Comparison of ENCODE assay signal across 21 cellular contexts in the genomic region with DNA sequence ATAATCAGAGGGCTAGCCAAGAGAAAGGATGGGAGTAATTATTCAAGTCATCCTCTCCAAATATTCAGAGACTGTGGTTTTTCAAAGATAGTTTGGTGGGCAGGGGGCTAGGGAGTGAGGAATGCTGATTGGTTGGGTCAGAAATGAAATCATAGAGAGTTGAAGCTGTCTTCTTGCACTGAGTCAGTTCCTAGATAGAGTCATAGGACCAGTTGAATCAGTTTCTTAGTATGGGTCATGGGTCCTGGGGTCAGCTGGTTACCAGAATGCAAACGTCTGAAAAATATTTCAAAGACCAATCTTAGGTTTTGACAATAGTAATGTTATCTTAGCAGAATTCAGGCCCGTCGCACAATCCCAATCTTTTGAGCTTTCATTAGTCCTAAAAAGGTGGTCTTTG.
A peak's percentile ranks its signal among the peaks of the same experiment; 100 is the strongest.
DNase-seq lines count a peak whose midpoint lies in the region; ATAC-seq lines count a peak whose summit lies in the region.
"Had no signal": no experiment of that assay in that cellular context is flagged by ENCODE, and none has a peak within 500 bp of the region (broad histone marks: within the 10 kb centered on the region; RNA-seq: fewer than 3 reads in every experiment).

No MANE protein-coding gene starts in this region.

- H3K23ac ChIP-seq in mesendoderm (ENCODE audit: low read length), result no peak overlapping the region

- H2BK5ac ChIP-seq in mesendoderm (ENCODE audit: low read length), result no peak overlapping the region

- H3K4me3 Mint-ChIP-seq in activated naive CD8-positive, alpha-beta T cell treated with anti-CD3 and anti-CD28 coated beads, Interleukin-2, amount 50 U/mL, for 24 hours, result no peak overlapping the region
- H3K4me3 Mint-ChIP-seq in activated naive CD8-positive, alpha-beta T cell treated with anti-CD3 and anti-CD28 coated beads for 36 hours, result no peak overlapping the region
- H3K4me3 Mint-ChIP-seq in activated T-helper 17 cell treated with anti-CD3 and anti-CD28 coated beads, Interleukin-2, amount 50 U/mL, for 72 hours, result no peak overlapping the region
- no peak overlapping the region for H3K4me3 Mint-ChIP-seq in CD4-positive, alpha-beta memory T cell
- H3K4me3 Mint-ChIP-seq: B cell; CD4-positive, CD25-positive, alpha-beta regulatory T cell; CD8-positive, alpha-beta memory T cell; HFFc6 had no signal

- DNase-seq in activated naive CD8-positive, alpha-beta T cell treated with anti-CD3 and anti-CD28 coated beads, Interleukin-2, amount 50 U/mL, for 24 hours, result no peak
- no peak for DNase-seq in activated naive CD8-positive, alpha-beta T cell treated with anti-CD3 and anti-CD28 coated beads for 36 hours
- DNase-seq in mesendoderm (no peak), NCI-H1092 treated with DMSO at 0.1 percent for 48 hours (lab: John Stamatoyannopoulos, UW) (no peak), inferior parietal cortex (ENCODE audit: extremely low spot score) (no peak)
- no peak for DNase-seq in CD4-positive, alpha-beta memory T cell
- DNase-seq: CD4-positive, CD25-positive, alpha-beta regulatory T cell; CD8-positive, alpha-beta memory T cell; DMS 273 treated with DMSO at 0.1 percent for 48 hours; DMS79; EL; GDM1; GM23248; HFFc6 had no signal

- H3K27ac Mint-ChIP-seq in activated naive CD8-positive, alpha-beta T cell treated with anti-CD3 and anti-CD28 coated beads, Interleukin-2, amount 50 U/mL, for 24 hours, result no peak overlapping the region
- H3K27ac Mint-ChIP-seq in activated naive CD8-positive, alpha-beta T cell treated with anti-CD3 and anti-CD28 coated beads for 36 hours, result no peak overlapping the region
- no peak overlapping the region for H3K27ac Mint-ChIP-seq in activated T-helper 17 cell treated with anti-CD3 and anti-CD28 coated beads, Interleukin-2, amount 50 U/mL, for 72 hours
- no peak overlapping the region for H3K27ac Mint-ChIP-seq in CD4-positive, alpha-beta memory T cell
- H3K27ac Mint-ChIP-seq: B cell; CD4-positive, CD25-positive, alpha-beta regulatory T cell; CD8-positive, alpha-beta memory T cell; HFFc6 had no signal

- H3K4me1 Mint-ChIP-seq in activated naive CD8-positive, alpha-beta T cell treated with anti-CD3 and anti-CD28 coated beads, Interleukin-2, amount 50 U/mL, for 24 hours, result peaks cover 7% of the 10 kb centered on the region
- peaks cover 5% of the 10 kb centered on the region for H3K4me1 Mint-ChIP-seq in activated naive CD8-positive, alpha-beta T cell treated with anti-CD3 and anti-CD28 coated beads for 36 hours
- no peaks in the 10 kb centered on the region for H3K4me1 Mint-ChIP-seq in activated T-helper 17 cell treated with anti-CD3 and anti-CD28 coated beads, Interleukin-2, amount 50 U/mL, for 72 hours
- no peaks in the 10 kb centered on the region for H3K4me1 Mint-ChIP-seq in CD4-positive, alpha-beta memory T cell
- H3K4me1 Mint-ChIP-seq: B cell; CD4-positive, CD25-positive, alpha-beta regulatory T cell; CD8-positive, alpha-beta memory T cell had no signal

- no peak overlapping the region for H3K18ac ChIP-seq in mesendoderm (ENCODE audit: low read length)

- no CpG with 5 or more reads among the region's 3 CpGs for WGBS in mesendoderm (ENCODE audit: extremely low coverage, insufficient coverage, low lambda C conversion rate)

- intact Hi-C loops in CD4-positive, alpha-beta memory T cell (cut with micrococcal nuclease), result no loop called here

- no peak overlapping the region for H3K9ac ChIP-seq in mesendoderm (ENCODE audit: low read length)
- H3K9ac ChIP-seq: BLaER1, GM23248 had no signal

- H2BK15ac ChIP-seq in mesendoderm (replicated peaks; ENCODE audit: low read depth), result peak overlapping the region; percentile 60

- peaks cover 5% of the 10 kb centered on the region for H3K27me3 Mint-ChIP-seq in activated naive CD8-positive, alpha-beta T cell treated with anti-CD3 and anti-CD28 coated beads, Interleukin-2, amount 50 U/mL, for 24 hours
- no peaks in the 10 kb centered on the region for H3K27me3 Mint-ChIP-seq in activated naive CD8-positive, alpha-beta T cell treated with anti-CD3 and anti-CD28 coated beads for 36 hours
- peaks cover 4% of the 10 kb centered on the region for H3K27me3 Mint-ChIP-seq in activated T-helper 17 cell treated with anti-CD3 and anti-CD28 coated beads, Interleukin-2, amount 50 U/mL, for 72 hours
- H3K27me3 Mint-ChIP-seq in CD4-positive, alpha-beta memory T cell, result peaks cover 2 to 6% of the 10 kb centered on the region in 2 donors
- H3K27me3 Mint-ChIP-seq: CD8-positive, alpha-beta memory T cell had no signal

- no peak overlapping the region for H3K56ac ChIP-seq in mesendoderm (ENCODE audit: low read length)

- H3K36me3 ChIP-seq in mesendoderm (ENCODE audit: control insufficient read depth, insufficient read depth, low read length), result no peaks in the 10 kb centered on the region
- no peaks in the 10 kb centered on the region for H3K36me3 ChIP-seq in CD4-positive, alpha-beta memory T cell (ENCODE audit: insufficient read depth, low read length)
- H3K36me3 ChIP-seq: BLaER1, HAP-1 had no signal

- peaks cover 2% of the 10 kb centered on the region for H3K4me1 ChIP-seq in mesendoderm (ENCODE audit: control insufficient read depth, low read depth, low read length)
- no peaks in the 10 kb centered on the region for H3K4me1 ChIP-seq in CD4-positive, alpha-beta memory T cell (ENCODE audit: insufficient read depth, low read length)
- H3K4me1 ChIP-seq: BLaER1, HAP-1 had no signal

- H3K4me2 ChIP-seq in mesendoderm (ENCODE audit: low read length), result no peak overlapping the region
- H3K4me2 ChIP-seq: BLaER1 had no signal

- no peak overlapping the region for H2AK5ac ChIP-seq in mesendoderm (ENCODE audit: low read length)

- peak overlapping the region; percentile 6 for H3K4me3 ChIP-seq in mesendoderm (ENCODE audit: low read length)
- H3K4me3 ChIP-seq in CD4-positive, alpha-beta memory T cell (ENCODE audit: low read length in 2 of 2), result no peak overlapping the region
- H3K4me3 ChIP-seq: BLaER1, GM12878, GM23248, HAP-1 had no signal

- no peaks in the 10 kb centered on the region for H3K79me2 ChIP-seq in mesendoderm (ENCODE audit: control insufficient read depth, insufficient read depth, low read length)

- peak overlapping the region; percentile 43 for H3K4ac ChIP-seq in mesendoderm (ENCODE audit: low read depth, low read length)

- H3K79me1 ChIP-seq in mesendoderm (ENCODE audit: low read length), result no peaks in the 10 kb centered on the region

- H3K27ac ChIP-seq in mesendoderm (ENCODE audit: low read depth, low read length), result no peak overlapping the region
- H3K27ac ChIP-seq in CD4-positive, alpha-beta memory T cell (ENCODE audit: low read depth, low read length), result no peak overlapping the region
- H3K27ac ChIP-seq: 22Rv1, BLaER1, C4-2B, GM23248 had no signal

- CTCF ChIA-PET in CD4-positive, alpha-beta memory T cell (lab: Charles Lee; ENCODE audit: partially characterized antibody), result interaction anchor here (0.6 kb wide), 1 partner anchor 112 kb away, joined by 3 read pairs; no protein-coding TSS in a partner anchor

- ATAC-seq in activated naive CD8-positive, alpha-beta T cell treated with anti-CD3 and anti-CD28 coated beads, Interleukin-2, amount 50 U/mL, for 24 hours, result peak; percentile 10
- peak; percentile 57 for ATAC-seq in activated T-helper 17 cell treated with anti-CD3 and anti-CD28 coated beads, Interleukin-2, amount 50 U/mL, for 72 hours (replicated peaks)
- ATAC-seq: GM12878 had no signal

- no peaks in the 10 kb centered on the region for H3K9me3 Mint-ChIP-seq in activated naive CD8-positive, alpha-beta T cell treated with anti-CD3 and anti-CD28 coated beads, Interleukin-2, amount 50 U/mL, for 24 hours
- H3K9me3 Mint-ChIP-seq in activated naive CD8-positive, alpha-beta T cell treated with anti-CD3 and anti-CD28 coated beads for 36 hours, result no peaks in the 10 kb centered on the region
- no peaks in the 10 kb centered on the region for H3K9me3 Mint-ChIP-seq in activated T-helper 17 cell treated with anti-CD3 and anti-CD28 coated beads, Interleukin-2, amount 50 U/mL, for 72 hours
- peaks cover 0 to 3% (median 0%) of the 10 kb centered on the region in 8 donors for H3K9me3 Mint-ChIP-seq in CD4-positive, alpha-beta memory T cell
- H3K9me3 Mint-ChIP-seq: CD8-positive, alpha-beta memory T cell; HFFc6 had no signal

- H3K36me3 Mint-ChIP-seq in activated naive CD8-positive, alpha-beta T cell treated with anti-CD3 and anti-CD28 coated beads, Interleukin-2, amount 50 U/mL, for 24 hours (ENCODE audit: low read depth), result no peaks in the 10 kb centered on the region
- no peaks in the 10 kb centered on the region for H3K36me3 Mint-ChIP-seq in activated naive CD8-positive, alpha-beta T cell treated with anti-CD3 and anti-CD28 coated beads for 36 hours
- H3K36me3 Mint-ChIP-seq in activated T-helper 17 cell treated with anti-CD3 and anti-CD28 coated beads, Interleukin-2, amount 50 U/mL, for 72 hours (ENCODE audit: low read depth), result no peaks in the 10 kb centered on the region
- H3K36me3 Mint-ChIP-seq in CD4-positive, alpha-beta memory T cell, result no peaks in the 10 kb centered on the region
- H3K36me3 Mint-ChIP-seq: CD4-positive, CD25-positive, alpha-beta regulatory T cell; CD8-positive, alpha-beta memory T cell had no signal

- H4K8ac ChIP-seq in mesendoderm (ENCODE audit: low read depth, low read length), result no peak overlapping the region

- no peaks in the 10 kb centered on the region for H3K27me3 ChIP-seq in mesendoderm (ENCODE audit: insufficient read depth, low read length, poor library complexity)
- no peaks in the 10 kb centered on the region for H3K27me3 ChIP-seq in CD4-positive, alpha-beta memory T cell (ENCODE audit: insufficient read depth, low read length)
- H3K27me3 ChIP-seq: BLaER1 had no signal

- H2BK120ac ChIP-seq in mesendoderm (ENCODE audit: low read depth, low read length), result peak overlapping the region; percentile 85

- no peaks in the 10 kb centered on the region for H3K9me3 ChIP-seq in CD4-positive, alpha-beta memory T cell (ENCODE audit: control insufficient read depth in 1 of 2, low read length in 2 of 2)
- H3K9me3 ChIP-seq: HAP-1 had no signal

- no peak overlapping the region for H4K5ac ChIP-seq in mesendoderm (ENCODE audit: low read length)

- POLR2A ChIA-PET in CD4-positive, alpha-beta memory T cell (lab: Charles Lee; ENCODE audit: partially characterized antibody), result no interaction called here
